21 cellular contexts compared by ENCODE assay signal in genomic region chr12:102496571-102496970, GRCh38. TPM values are rescaled to one million over a fixed set of nuclear protein-coding genes. Genes with fewer than 3 reads are reported as not detected.
"Had no signal": no experiment of that assay in that cellular context is flagged by ENCODE, and none has a peak within 500 bp of the region (broad histone marks: within the 10 kb centered on the region; RNA-seq: fewer than 3 reads in every experiment).

No MANE protein-coding gene starts in this region.

- DNase-seq: KBM-7, NCI-H1092, NCI-H1105 treated with DMSO at 0.1 percent for 48 hours, NCI-H1417 treated with DMSO at 0.1 percent for 48 hours, NCI-H146, NCI-H1694 treated with DMSO at 0.1 percent for 48 hours, NCI-H1930, NCI-H2081, NCI-H2171, NCI-H226, NCI-H446, NCI-H510A, NCI-H524 treated with DMSO at 0.1 percent for 48 hours, NCI-H69, NCI-H774, SHP77, SJCRH30 had no signal

- H3K27ac ChIP-seq: RWPE1, SJCRH30 had no signal

- H3K36me3 ChIP-seq: SJCRH30 had no signal

- H3K27me3 ChIP-seq: SJCRH30 had no signal

- H3K4me3 ChIP-seq: SJCRH30 had no signal

- H3K4me1 ChIP-seq: SJCRH30 had no signal

RNA-seq across cellular contexts. Expression of gene IGF1, which starts 16.2 kb away (rescaled TPM):
- total RNA-seq: HT-29, LHCN-M2, MCF 10A had no signal
